ENCODE assay signal across 27 cellular contexts in genomic region chr5:34510002-34510401, GRCh38.
DNase-seq lines count a peak whose midpoint lies in the region; ATAC-seq and TF ChIP-seq lines count a peak whose summit lies in the region.
"Had no signal": no experiment of that assay in that cellular context is flagged by ENCODE, and none has a peak within 500 bp of the region (broad histone marks: within the 10 kb centered on the region; RNA-seq: fewer than 3 reads in every experiment).

No MANE protein-coding gene starts in this region.

- 38% methylated on average over 5 of the region's 5 CpGs for WGBS in SK-N-SH (ENCODE audit: low lambda C conversion rate)
- WGBS in hepatocyte (ENCODE audit: low lambda C conversion rate, missing lambda C conversion rate): 45% methylated on average over 5 of the region's 5 CpGs
- WGBS in prostate gland: 59% methylated on average over 5 of the region's 5 CpGs

- H3K4me1 ChIP-seq in SK-N-SH (ENCODE audit: control insufficient read depth in 1 of 2, insufficient read depth in 2 of 2, low read depth in 1 of 2, low read length in 1 of 2): no peaks in the 10 kb centered on the region; a peak in 1 of 4 replicates
- peaks cover 18% of the 10 kb centered on the region for H3K4me1 ChIP-seq in hepatocyte (ENCODE audit: insufficient read depth)
- H3K4me1 ChIP-seq in prostate gland (replicated peaks): peaks cover 6% of the 10 kb centered on the region
- peaks cover 27% of the 10 kb centered on the region for H3K4me1 ChIP-seq in vagina

- DNase-seq in SK-N-SH (no peak), hepatocyte (ENCODE audit: low spot score) (no peak), prostate gland (ENCODE audit: low spot score) (no peak), vagina (ENCODE audit: extremely low spot score in 2 of 2) (no peak), GM03348 (ENCODE audit: low spot score) (no peak), GM19238 (ENCODE audit: insufficient read length, low spot score) (no peak)
- no peak for DNase-seq in stimulated activated CD4-positive, alpha-beta T cell treated with anti-CD3 and anti-CD28 coated beads, Interleukin-12 subunit alpha, Interleukin-12 subunit beta, amount 100 ng/mL, for 4 hours
- DNase-seq: 8988T; activated CD4-positive, alpha-beta T cell treated with anti-CD3 and anti-CD28 coated beads for 1 hour; activated CD8-positive, alpha-beta T cell treated with anti-CD3 and anti-CD28 coated beads for 36 hours; activated effector memory CD4-positive, alpha-beta T cell treated with anti-CD3 and anti-CD28 coated beads, Interleukin-2, amount 50 U/mL, for 16 hours; activated naive CD8-positive, alpha-beta T cell treated with anti-CD3 and anti-CD28 coated beads, Interleukin-2, amount 10 ng/mL, durations not matched to agents 7 days and 5 days; activated T-cell treated with anti-CD3 and anti-CD28 coated beads for 4 hours; CD4-positive, alpha-beta memory T cell; H7; KG1; kidney glomerular epithelial cell; naive B cell; NCI-H1436; NCI-H446; OCI-M1; SHP77; stimulated activated CD4-positive, alpha-beta T cell treated with anti-CD3 and anti-CD28 coated beads, Interleukin-4, amount 100 ng/mL, for 24 hours; stimulated activated naive CD4-positive, alpha-beta T cell treated with Interleukin-2 at 50 U/mL for 16 hours; T-cell; transverse colon had no signal

- no peak for TF ChIP-seq RAD21 in SK-N-SH (IDR thresholded peaks at IDR 0.05; ENCODE audit: low read length)

- intact Hi-C loops in prostate gland (cut with DNase I) (no loop called here), vagina (cut with DNase I) (no loop called here)

- no peak for TF ChIP-seq POLR2A in prostate gland (IDR thresholded peaks at IDR 0.05)
- TF ChIP-seq POLR2A in vagina (IDR thresholded peaks at IDR 0.05): no peak

- H3K9me2 ChIP-seq in SK-N-SH (no peaks in the 10 kb centered on the region), hepatocyte (replicated peaks; ENCODE audit: insufficient read depth) (no peaks in the 10 kb centered on the region)

- H3K36me3 ChIP-seq in SK-N-SH (replicated peaks in 1 of 2; ENCODE audit: control insufficient read depth in 1 of 2, insufficient read depth in 2 of 2, low read length in 1 of 2) (no peaks in the 10 kb centered on the region), hepatocyte (replicated peaks; ENCODE audit: insufficient read depth, low read depth) (no peaks in the 10 kb centered on the region), prostate gland (no peaks in the 10 kb centered on the region), vagina (no peaks in the 10 kb centered on the region)
- H3K36me3 ChIP-seq: transverse colon had no signal

- no peaks in the 10 kb centered on the region for H4K20me1 ChIP-seq in SK-N-SH (ENCODE audit: insufficient read depth)
- H4K20me1 ChIP-seq in hepatocyte (ENCODE audit: insufficient read depth, poor library complexity, severe bottlenecking): no peaks in the 10 kb centered on the region

- CTCF ChIA-PET in SK-N-SH (lab: Yijun Ruan, JAX): interaction anchor here (3.7 kb wide), 1 partner anchor 23 kb away, joined by 12 read pairs; no protein-coding TSS in a partner anchor

- H2AFZ ChIP-seq in SK-N-SH (ENCODE audit: low read depth) (peak overlapping the region; percentile 17; the same call in 1 of the 2 replicates), hepatocyte (no peak overlapping the region)

- no peaks in the 10 kb centered on the region for H3K27me3 ChIP-seq in SK-N-SH (ENCODE audit: insufficient read depth)
- no peaks in the 10 kb centered on the region for H3K27me3 ChIP-seq in hepatocyte
- H3K27me3 ChIP-seq in prostate gland (replicated peaks; ENCODE audit: insufficient read depth): no peaks in the 10 kb centered on the region
- no peaks in the 10 kb centered on the region for H3K27me3 ChIP-seq in vagina
- H3K27me3 ChIP-seq: transverse colon had no signal

- H3K79me2 ChIP-seq in SK-N-SH (ENCODE audit: insufficient read depth): no peaks in the 10 kb centered on the region
- no peaks in the 10 kb centered on the region for H3K79me2 ChIP-seq in hepatocyte

- no peaks in the 10 kb centered on the region for H3K9me3 ChIP-seq in SK-N-SH
- no peaks in the 10 kb centered on the region for H3K9me3 ChIP-seq in hepatocyte (ENCODE audit: low read depth)
- H3K9me3 ChIP-seq in prostate gland: no peaks in the 10 kb centered on the region
- no peaks in the 10 kb centered on the region for H3K9me3 ChIP-seq in vagina
- H3K9me3 ChIP-seq: transverse colon had no signal

- TF ChIP-seq EP300 in SK-N-SH (IDR thresholded peaks at IDR 0.05; ENCODE audit: borderline replicate concordance in 1 of 2, low read depth in 1 of 2, low read length in 1 of 2): no peak

- POLR2A ChIA-PET in SK-N-SH (lab: Yijun Ruan, JAX): no interaction called here

- H3F3A ChIP-seq in SK-N-SH (replicated peaks; ENCODE audit: insufficient read depth): peaks cover 6% of the 10 kb centered on the region

- H3K27ac ChIP-seq in SK-N-SH (ENCODE audit: low read depth in 2 of 2, low read length in 1 of 2): no peak overlapping the region
- peak overlapping the region; percentile 54 for H3K27ac ChIP-seq in hepatocyte
- H3K27ac ChIP-seq in prostate gland: peak overlapping the region; percentile 48 to 77
- H3K27ac ChIP-seq in vagina: peak overlapping the region; percentile 5

- TF ChIP-seq CTCF in SK-N-SH (IDR thresholded peaks at IDR 0.05): no peak
- TF ChIP-seq CTCF in hepatocyte (IDR thresholded peaks at IDR 0.05; ENCODE audit: poor library complexity): no peak
- TF ChIP-seq CTCF in prostate gland (IDR thresholded peaks at IDR 0.05): no peak
- TF ChIP-seq CTCF in vagina (IDR thresholded peaks at IDR 0.05): no peak

- ATAC-seq in SK-N-SH treated with all-trans-retinoic acid at 6 μM for 48 hours: no peak
- ATAC-seq: activated CD8-positive, alpha-beta T cell treated with anti-CD3 and anti-CD28 coated beads for 36 hours; T-cell had no signal

- no peak overlapping the region for H3K4me3 ChIP-seq in SK-N-SH (ENCODE audit: low read depth in 2 of 2, low read length in 1 of 2)
- no peak overlapping the region for H3K4me3 ChIP-seq in hepatocyte
- H3K4me3 ChIP-seq in prostate gland: no peak overlapping the region
- H3K4me3 ChIP-seq in vagina: no peak overlapping the region
- H3K4me3 ChIP-seq: transverse colon had no signal

- no peak overlapping the region for H3K9ac ChIP-seq in SK-N-SH

- no peak overlapping the region for H3K4me2 ChIP-seq in SK-N-SH
- H3K4me2 ChIP-seq in hepatocyte: no peak overlapping the region

TF ChIP-seq in SK-N-SH, 30 proteins besides CTCF, POLR2A, EP300 and RAD21 (continues in another document):
- TF ChIP-seq IRF3 (IDR thresholded peaks at IDR 0.05; ENCODE audit: low read depth, low read length): no peak
- TF ChIP-seq RFX5 (IDR thresholded peaks at IDR 0.05; ENCODE audit: low read length): no peak
- no peak for TF ChIP-seq MXI1 (IDR thresholded peaks at IDR 0.05; ENCODE audit: low read depth, low read length)
- TF ChIP-seq, protein P1, sequence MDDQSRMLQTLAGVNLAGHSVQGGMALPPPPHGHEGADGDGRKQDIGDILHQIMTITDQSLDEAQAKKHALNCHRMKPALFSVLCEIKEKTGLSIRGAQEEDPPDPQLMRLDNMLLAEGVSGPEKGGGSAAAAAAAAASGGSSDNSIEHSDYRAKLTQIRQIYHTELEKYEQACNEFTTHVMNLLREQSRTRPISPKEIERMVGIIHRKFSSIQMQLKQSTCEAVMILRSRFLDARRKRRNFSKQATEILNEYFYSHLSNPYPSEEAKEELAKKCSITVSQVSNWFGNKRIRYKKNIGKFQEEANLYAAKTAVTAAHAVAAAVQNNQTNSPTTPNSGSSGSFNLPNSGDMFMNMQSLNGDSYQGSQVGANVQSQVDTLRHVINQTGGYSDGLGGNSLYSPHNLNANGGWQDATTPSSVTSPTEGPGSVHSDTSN (IDR thresholded peaks at IDR 0.05): no peak
- no peak for TF ChIP-seq SIN3A (IDR thresholded peaks at IDR 0.05; ENCODE audit: borderline replicate concordance, low read depth, low read length)
- no peak for TF ChIP-seq CHD2 (IDR thresholded peaks at IDR 0.05; ENCODE audit: low read length, partially characterized antibody)
- no peak for TF ChIP-seq NFIC (IDR thresholded peaks at IDR 0.05; ENCODE audit: borderline replicate concordance)

TF ChIP-seq in SK-N-SH treated with all-trans-retinoic acid at 6 μM for 48 hours, 23 proteins besides CTCF, POLR2A, EP300 and RAD21 (continues in another document):
- no peak for TF ChIP-seq GLIS3 (CRISPR knock-in tag; IDR thresholded peaks at IDR 0.05)
- TF ChIP-seq ZFP30 (CRISPR knock-in tag; IDR thresholded peaks at IDR 0.05): no peak
- no peak for TF ChIP-seq POU6F1 (CRISPR knock-in tag; IDR thresholded peaks at IDR 0.05; ENCODE audit: borderline replicate concordance, low read depth)
- TF ChIP-seq PATZ1 (CRISPR knock-in tag; IDR thresholded peaks at IDR 0.05; ENCODE audit: borderline replicate concordance): no peak

Comparison
In these comparisons a context has a peak if more than half of its experiments do, and no peak if none do; other contexts are left out.
1. H3K27ac ChIP-seq: peak in hepatocyte (single experiment), prostate gland (2 of 2) and vagina (single experiment); none in SK-N-SH (0 of 2).